32 cellular contexts compared by ENCODE assay signal in the genomic region with DNA sequence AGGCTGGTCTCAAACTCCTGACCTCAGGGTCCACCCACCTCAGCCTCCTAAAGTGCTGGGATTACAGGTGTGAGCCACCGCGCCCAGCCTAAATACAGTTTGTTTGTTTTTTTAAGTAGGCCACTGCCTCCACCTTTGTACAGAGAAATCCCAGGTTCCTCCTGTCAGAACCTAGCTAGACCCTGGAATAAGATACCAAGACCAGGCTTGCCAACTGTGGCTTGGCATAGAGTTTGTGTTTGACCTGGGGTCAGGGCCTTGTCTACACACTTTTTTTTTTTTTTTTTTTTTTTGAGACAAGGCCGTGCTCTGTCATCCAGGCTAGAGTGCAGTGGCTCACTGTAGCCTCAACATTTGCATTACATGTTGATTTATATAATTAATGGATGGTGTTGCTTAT.
"Had no signal": no experiment of that assay in that cellular context is flagged by ENCODE, and none has a peak within 500 bp of the region (broad histone marks: within the 10 kb centered on the region; RNA-seq: fewer than 3 reads in every experiment).

No MANE protein-coding gene starts in this region.

- H3K9me3 ChIP-seq: ascending aorta, body of pancreas, breast epithelium had no signal

- H3K36me3 ChIP-seq: adrenal gland, brain microvascular endothelial cell, breast epithelium, cardiac muscle cell had no signal

- H3K27me3 ChIP-seq: adrenal gland, ascending aorta, body of pancreas, brain microvascular endothelial cell, breast epithelium, cardiac muscle cell had no signal

- H3K4me3 ChIP-seq: adrenal gland, ascending aorta, body of pancreas, breast epithelium, cardiac muscle cell had no signal

- ATAC-seq: activated naive CD4-positive, alpha-beta T cell treated with anti-CD3 and anti-CD28 coated beads, Interleukin-2, amount 50 U/mL, for 72 hours; activated naive CD8-positive, alpha-beta T cell treated with anti-CD3 and anti-CD28 coated beads, Interleukin-2, amount 50 U/mL, for 24 hours; activated T-cell treated with anti-CD3 and anti-CD28 coated beads, Interleukin-2, amount 50 U/mL, for 4 hours; activated T-cell treated with anti-CD3 and anti-CD28 coated beads, Interleukin-2, amount 50 U/mL, for 72 hours; activated T-helper 17 cell treated with anti-CD3 and anti-CD28 coated beads, Interleukin-2, amount 50 U/mL, for 72 hours had no signal

- FAIRE-seq: astrocyte, bronchial epithelial cell had no signal

- DNase-seq: activated effector memory CD4-positive, alpha-beta T cell treated with anti-CD3 and anti-CD28 coated beads, Interleukin-2, amount 50 U/mL, for 16 hours; activated effector memory CD4-positive, alpha-beta T cell treated with Interleukin-2 at 50 U/mL for 16 hours; activated gamma-delta T cell; activated gamma-delta T cell treated with Interleukin-2 at 50 U/mL for 16 hours; activated naive CD4-positive, alpha-beta T cell; activated naive CD4-positive, alpha-beta T cell treated with anti-CD3 and anti-CD28 coated beads for 36 hours; activated naive CD4-positive, alpha-beta T cell treated with anti-CD3 and anti-CD28 coated beads, Interleukin-2, amount 10 ng/mL, durations not matched to agents 7 days and 5 days; activated naive CD4-positive, alpha-beta T cell treated with anti-CD3 and anti-CD28 coated beads, Interleukin-2, amount 50 U/mL, for 16 hours; activated naive CD4-positive, alpha-beta T cell treated with Interleukin-2 at 50 U/mL for 16 hours; activated naive CD8-positive, alpha-beta T cell treated with anti-CD3 and anti-CD28 coated beads for 36 hours; activated naive CD8-positive, alpha-beta T cell treated with anti-CD3 and anti-CD28 coated beads, Interleukin-2, amount 10 ng/mL, durations not matched to agents 7 days and 5 days; activated naive CD8-positive, alpha-beta T cell treated with anti-CD3 and anti-CD28 coated beads, Interleukin-2, amount 50 U/mL, for 24 hours; activated T-cell treated with anti-CD3 and anti-CD28 coated beads, Interleukin-2, amount 50 U/mL, for 1 hour; activated T-cell treated with anti-CD3 and anti-CD28 coated beads, Interleukin-2, amount 50 U/mL, for 24 hours; activated T-cell treated with anti-CD3 and anti-CD28 coated beads, Interleukin-2, amount 50 U/mL, for 4 hours; activated T-cell treated with anti-CD3 and anti-CD28 coated beads, Interleukin-2, amount 50 U/mL, for 48 hours; activated T-cell treated with anti-CD3 and anti-CD28 coated beads, Interleukin-2, amount 50 U/mL, for 72 hours; amniotic stem cell; amygdala; aorta; body of pancreas; brain microvascular endothelial cell; central memory CD4-positive, alpha-beta T cell; cerebellar nuclear complex had no signal

- H3K27ac ChIP-seq: adrenal gland, ascending aorta, body of pancreas, brain microvascular endothelial cell, breast epithelium, cardiac muscle cell had no signal

- H3K4me1 ChIP-seq: adrenal gland, ascending aorta, breast epithelium had no signal
